ENCODE assay signal across 6 cellular contexts in genomic region chr21:35969281-35969680, GRCh38.
"Had no signal": no experiment of that assay in that cellular context is flagged by ENCODE, and none has a peak within 500 bp of the region (broad histone marks: within the 10 kb centered on the region; RNA-seq: fewer than 3 reads in every experiment).

No MANE protein-coding gene starts in this region.

- ATAC-seq: K562 had no signal

- H3K9ac ChIP-seq: GM23248 had no signal

- H3K4me3 Mint-ChIP-seq: H9 had no signal

- DNase-seq: GM23248, GOT3, H9, HCEC 1CT, IMR-90 had no signal

- H3K27ac ChIP-seq: GM23248 had no signal

- H3K4me3 ChIP-seq: GM23248, K562 had no signal

- H3K9me3 Mint-ChIP-seq: H9 had no signal

- H2AFZ ChIP-seq: GM23248 had no signal

- H3K4me1 Mint-ChIP-seq: H9 had no signal
